ENCODE assay signal across 22 cellular contexts in the genomic region with DNA sequence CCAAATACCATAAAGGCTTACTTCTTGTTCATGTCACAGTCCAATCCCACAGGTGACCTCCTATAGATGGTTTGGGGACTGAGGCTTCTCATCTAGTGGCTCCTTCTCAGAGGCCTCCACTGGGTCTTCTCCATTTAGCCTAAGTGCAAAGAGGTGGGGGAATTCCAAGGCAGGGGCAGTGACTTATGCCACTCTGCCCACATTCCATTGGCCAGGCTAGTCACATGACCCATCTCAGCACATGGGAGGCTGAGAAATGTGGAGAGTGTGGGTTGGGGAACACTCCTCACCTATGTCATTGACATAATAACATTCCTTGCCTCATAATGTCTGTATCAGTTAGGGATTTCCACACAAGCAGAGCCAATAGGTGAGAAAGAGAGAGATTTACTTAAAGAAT.
DNase-seq lines count a peak whose midpoint lies in the region; ATAC-seq and TF ChIP-seq lines count a peak whose summit lies in the region.
"Had no signal": no experiment of that assay in that cellular context is flagged by ENCODE, and none has a peak within 500 bp of the region (broad histone marks: within the 10 kb centered on the region; RNA-seq: fewer than 3 reads in every experiment).

No MANE protein-coding gene starts in this region.

- POLR2A ChIA-PET in activated CD4-positive, alpha-beta memory T cell treated with anti-CD3 and anti-CD28 coated beads for 36 hours (lab: Charles Lee) = no interaction called here
- POLR2A ChIA-PET in activated CD4-positive, alpha-beta memory T cell treated with anti-CD3 and anti-CD28 coated beads, Interleukin-2, amount 10 ng/mL, durations not matched to agents 7 days and 5 days (lab: Charles Lee) = no interaction called here
- POLR2A ChIA-PET in WTC11 (lab: Charles Lee) = no interaction called here

- no peaks in the 10 kb centered on the region for H3K36me3 ChIP-seq in H7 (replicated peaks; ENCODE audit: control insufficient read depth, insufficient read depth, low read length)
- H3K36me3 ChIP-seq: BLaER1 treated with 17β-estradiol and CSF1 and Interleukin-3, amounts not matched to agents 10 nM and 100 nM had no signal

- no peak overlapping the region for H3K4me3 Mint-ChIP-seq in activated CD4-positive, alpha-beta memory T cell treated with anti-CD3 and anti-CD28 coated beads for 36 hours
- H3K4me3 Mint-ChIP-seq in activated CD4-positive, alpha-beta memory T cell treated with anti-CD3 and anti-CD28 coated beads, Interleukin-2, amount 10 ng/mL, durations not matched to agents 7 days and 5 days = no peak overlapping the region
- H3K4me3 Mint-ChIP-seq in WTC11 = no peak overlapping the region
- H3K4me3 Mint-ChIP-seq: CD4-positive, alpha-beta memory T cell had no signal

- H3K36me3 Mint-ChIP-seq in activated CD4-positive, alpha-beta memory T cell treated with anti-CD3 and anti-CD28 coated beads for 36 hours = no peaks in the 10 kb centered on the region
- H3K36me3 Mint-ChIP-seq in activated CD4-positive, alpha-beta memory T cell treated with anti-CD3 and anti-CD28 coated beads, Interleukin-2, amount 10 ng/mL, durations not matched to agents 7 days and 5 days (ENCODE audit: low read depth) = no peaks in the 10 kb centered on the region
- peaks cover 3% of the 10 kb centered on the region; the same call in 1 of the 2 replicates for H3K36me3 Mint-ChIP-seq in WTC11
- H3K36me3 Mint-ChIP-seq: CD4-positive, alpha-beta memory T cell had no signal

- H3K4me1 Mint-ChIP-seq in activated CD4-positive, alpha-beta memory T cell treated with anti-CD3 and anti-CD28 coated beads for 36 hours (ENCODE audit: low read depth) = no peaks in the 10 kb centered on the region
- no peaks in the 10 kb centered on the region for H3K4me1 Mint-ChIP-seq in activated CD4-positive, alpha-beta memory T cell treated with anti-CD3 and anti-CD28 coated beads, Interleukin-2, amount 10 ng/mL, durations not matched to agents 7 days and 5 days
- peaks cover 11% of the 10 kb centered on the region for H3K4me1 Mint-ChIP-seq in WTC11
- H3K4me1 Mint-ChIP-seq: CD4-positive, alpha-beta memory T cell had no signal

- no peaks in the 10 kb centered on the region for H3K27me3 ChIP-seq in H7 (ENCODE audit: control insufficient read depth, insufficient read depth, low read length)
- H3K27me3 ChIP-seq: BLaER1 treated with 17β-estradiol and CSF1 and Interleukin-3, amounts not matched to agents 10 nM and 100 nM had no signal

- ATAC-seq in WTC11 = no peak
- ATAC-seq: HepG2, SK-N-SH treated with all-trans-retinoic acid at 6 μM for 48 hours had no signal

- H3K4me3 ChIP-seq in H7 (ENCODE audit: insufficient read depth, low read depth, low read length) = no peak overlapping the region
- H3K4me3 ChIP-seq: BLaER1 treated with 17β-estradiol and CSF1 and Interleukin-3, amounts not matched to agents 10 nM and 100 nM; PC-9 had no signal

- intact Hi-C loops in activated CD4-positive, alpha-beta memory T cell treated with anti-CD3 and anti-CD28 coated beads for 36 hours (cut with micrococcal nuclease) = no loop called here

- CTCF ChIA-PET in activated CD4-positive, alpha-beta memory T cell treated with anti-CD3 and anti-CD28 coated beads for 36 hours (lab: Charles Lee) = no interaction called here
- CTCF ChIA-PET in activated CD4-positive, alpha-beta memory T cell treated with anti-CD3 and anti-CD28 coated beads, Interleukin-2, amount 10 ng/mL, durations not matched to agents 7 days and 5 days (lab: Charles Lee) = no interaction called here
- CTCF ChIA-PET in WTC11 (lab: Charles Lee) = no interaction called here

- TF ChIP-seq CTCF in WTC11 (IDR thresholded peaks at IDR 0.05) = no peak

- no peaks in the 10 kb centered on the region for H3K27me3 Mint-ChIP-seq in activated CD4-positive, alpha-beta memory T cell treated with anti-CD3 and anti-CD28 coated beads for 36 hours
- H3K27me3 Mint-ChIP-seq in activated CD4-positive, alpha-beta memory T cell treated with anti-CD3 and anti-CD28 coated beads, Interleukin-2, amount 10 ng/mL, durations not matched to agents 7 days and 5 days = peaks cover 5% of the 10 kb centered on the region
- peaks cover 2% of the 10 kb centered on the region; the same call in 1 of the 2 replicates for H3K27me3 Mint-ChIP-seq in WTC11 (ENCODE audit: low read depth)

- H3K9me3 Mint-ChIP-seq in activated CD4-positive, alpha-beta memory T cell treated with anti-CD3 and anti-CD28 coated beads for 36 hours = no peaks in the 10 kb centered on the region
- H3K9me3 Mint-ChIP-seq in activated CD4-positive, alpha-beta memory T cell treated with anti-CD3 and anti-CD28 coated beads, Interleukin-2, amount 10 ng/mL, durations not matched to agents 7 days and 5 days = no peaks in the 10 kb centered on the region
- H3K9me3 Mint-ChIP-seq in WTC11 = peaks cover 5% of the 10 kb centered on the region

- H3K27ac Mint-ChIP-seq in activated CD4-positive, alpha-beta memory T cell treated with anti-CD3 and anti-CD28 coated beads for 36 hours = no peak overlapping the region
- no peak overlapping the region for H3K27ac Mint-ChIP-seq in activated CD4-positive, alpha-beta memory T cell treated with anti-CD3 and anti-CD28 coated beads, Interleukin-2, amount 10 ng/mL, durations not matched to agents 7 days and 5 days
- no peak overlapping the region for H3K27ac Mint-ChIP-seq in WTC11

- DNase-seq in activated CD4-positive, alpha-beta memory T cell treated with anti-CD3 and anti-CD28 coated beads for 36 hours = peak; percentile 24
- no peak for DNase-seq in activated CD4-positive, alpha-beta memory T cell treated with anti-CD3 and anti-CD28 coated beads, Interleukin-2, amount 10 ng/mL, durations not matched to agents 7 days and 5 days
- peak; percentile 40 for DNase-seq in Daoy (ENCODE audit: low read depth)
- no peak for DNase-seq in WTC11 (ENCODE audit: low spot score)
- DNase-seq in kidney tubule cell (ENCODE audit: low spot score) = peak; percentile 27
- DNase-seq in H7 = no peak
- DNase-seq in DMS 273 (lab: John Stamatoyannopoulos, UW; ENCODE audit: unreplicated experiment) = no peak
- DNase-seq: 8988T; Caco-2; CD4-positive, alpha-beta memory T cell; DND-41; KG1; NCI-H1105; NCI-H146; NCI-H2029; NCI-H2227 treated with DMSO at 0.1 percent for 48 hours; NCI-H510A treated with DMSO at 0.1 percent for 48 hours; NCI-H748 treated with DMSO at 0.1 percent for 48 hours had no signal

TF ChIP-seq in WTC11, 78 proteins besides CTCF, POLR2A, EP300 and RAD21:
- TF ChIP-seq ZNF263 (CRISPR knock-in tag; IDR thresholded peaks at IDR 0.05; ENCODE audit: low read depth) (no peak), ELF4 (CRISPR knock-in tag; IDR thresholded peaks at IDR 0.05; ENCODE audit: low read depth) (no peak)
- TF ChIP-seq, protein P1, sequence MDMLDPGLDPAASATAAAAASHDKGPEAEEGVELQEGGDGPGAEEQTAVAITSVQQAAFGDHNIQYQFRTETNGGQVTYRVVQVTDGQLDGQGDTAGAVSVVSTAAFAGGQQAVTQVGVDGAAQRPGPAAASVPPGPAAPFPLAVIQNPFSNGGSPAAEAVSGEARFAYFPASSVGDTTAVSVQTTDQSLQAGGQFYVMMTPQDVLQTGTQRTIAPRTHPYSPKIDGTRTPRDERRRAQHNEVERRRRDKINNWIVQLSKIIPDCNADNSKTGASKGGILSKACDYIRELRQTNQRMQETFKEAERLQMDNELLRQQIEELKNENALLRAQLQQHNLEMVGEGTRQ (CRISPR knock-in tag; IDR thresholded peaks at IDR 0.05) = peak; percentile 58

Comparison
In these comparisons a context has a peak if more than half of its experiments do, and no peak if none do; other contexts are left out.
1. DNase-seq: peak in activated CD4-positive, alpha-beta memory T cell treated with anti-CD3 and anti-CD28 coated beads for 36 hours (single experiment), Daoy (single experiment) and kidney tubule cell (single experiment); none in activated CD4-positive, alpha-beta memory T cell treated with anti-CD3 and anti-CD28 coated beads, Interleukin-2, amount 10 ng/mL, durations not matched to agents 7 days and 5 days (single experiment), WTC11 (single experiment), H7 (single experiment) and DMS 273 (single experiment).